ENCODE assay signal across 21 cellular contexts in genomic region chr4:39406763-39407583, GRCh38. TPM values are rescaled to one million over a fixed set of nuclear protein-coding genes. Genes with fewer than 3 reads are reported as not detected.
DNase-seq lines count a peak whose midpoint lies in the region; ATAC-seq, FAIRE-seq and TF ChIP-seq lines count a peak whose summit lies in the region.
"Had no signal": no experiment of that assay in that cellular context is flagged by ENCODE, and none has a peak within 500 bp of the region (broad histone marks: within the 10 kb centered on the region; RNA-seq: fewer than 3 reads in every experiment).

Gene KLB, plus strand, starts transcription at chr4:39406930. Its CDS starts 20 bp downstream, at chr4:39406950.

- H3K9me3 ChIP-seq in fibroblast of lung (ENCODE audit: control insufficient read depth, insufficient read depth, low read depth, low read length) = no peaks in the 10 kb centered on the region
- no peaks in the 10 kb centered on the region for H3K9me3 ChIP-seq in neural cell (ENCODE audit: low read length)
- H3K9me3 ChIP-seq: thyroid gland had no signal

- no peaks in the 10 kb centered on the region for H3F3A ChIP-seq in neural cell (ENCODE audit: insufficient read depth, low read length, poor library complexity, severe bottlenecking)

- H3K27ac ChIP-seq in fibroblast of lung (ENCODE audit: insufficient read depth, low read length) (no peak within 1 kb of the TSS), neural cell (ENCODE audit: low read length) (no peak within 1 kb of the TSS)
- H3K27ac ChIP-seq: KMS-11, thyroid gland had no signal

- H3K4me3 ChIP-seq in AG10803 (ENCODE audit: low read length) (no peak within 1 kb of the TSS), fibroblast of lung (replicated peaks in 1 of 4; ENCODE audit: control extremely low read depth in 1 of 4, insufficient read depth in 1 of 4, low read depth in 3 of 4, low read length in 4 of 4) (peak within 1 kb of the TSS in 1 of 4 experiments; percentile 29), neural cell (ENCODE audit: low read length) (no peak within 1 kb of the TSS)
- H3K4me3 ChIP-seq: thyroid gland had no signal

- H3K9ac ChIP-seq in fibroblast of lung (ENCODE audit: insufficient read depth, low read length) (no peak within 1 kb of the TSS), neural cell (ENCODE audit: low read length) (no peak within 1 kb of the TSS)
- H3K9ac ChIP-seq: KMS-11 had no signal

- no peak for ATAC-seq in HG03457 (IDR thresholded peaks at IDR 0.05; ENCODE audit: unreplicated experiment)
- ATAC-seq in HG02763 (IDR thresholded peaks at IDR 0.05; ENCODE audit: unreplicated experiment) = no peak
- ATAC-seq: activated naive CD8-positive, alpha-beta T cell treated with anti-CD3 and anti-CD28 coated beads, Interleukin-2, amount 50 U/mL, for 24 hours; left cardiac atrium had no signal

- DNase-seq in AG10803 (ENCODE audit: low read depth) (peak; percentile 2), LoVo (ENCODE audit: low spot score) (peak; percentile 59), fibroblast of lung (ENCODE audit: low read depth in 2 of 2) (peak in 1 of 2 donors; percentile 9), NCI-H226 (no peak), H54 (ENCODE audit: insufficient read length, low spot score) (no peak)
- DNase-seq: activated CD4-positive, alpha-beta T cell treated with anti-CD3 and anti-CD28 coated beads, Interleukin-2, amount 50 U/mL, for 48 hours; activated naive CD8-positive, alpha-beta T cell treated with anti-CD3 and anti-CD28 coated beads, Interleukin-2, amount 50 U/mL, for 24 hours; erythroblast; H9; hippocampal formation; left cardiac atrium; NCI-H1417; stimulated activated CD4-positive, alpha-beta T cell treated with anti-CD3 and anti-CD28 coated beads, Interleukin-2, amount 100 ng/mL, for 48 hours; stimulated activated CD8-positive, alpha-beta memory T cell treated with anti-CD3 and anti-CD28 coated beads, Interleukin-4, amount 100 ng/mL, for 48 hours; thyroid gland had no signal

- H3K27me3 ChIP-seq in fibroblast of lung (ENCODE audit: control insufficient read depth, insufficient read depth, low read length) = no peaks in the 10 kb centered on the region
- H3K27me3 ChIP-seq in neural cell (ENCODE audit: insufficient read depth, low read depth, low read length) = no peaks in the 10 kb centered on the region
- H3K27me3 ChIP-seq: thyroid gland had no signal

- peak; percentile 19 for TF ChIP-seq EP300 in neural cell (conservative IDR thresholded peaks at IDR 0.05; ENCODE audit: poor library complexity, severe bottlenecking)

- TF ChIP-seq POLR2A in H54 (IDR thresholded peaks at IDR 0.05; ENCODE audit: low read depth, low read length) = no peak

- FAIRE-seq in H54 (lab: Jason Lieb, UNC) = no peak

- no peak for TF ChIP-seq RAD21 in neural cell (conservative IDR thresholded peaks at IDR 0.05)

- H3K9me2 ChIP-seq in neural cell (ENCODE audit: insufficient read depth, low read length) = no peaks in the 10 kb centered on the region

- H2AFZ ChIP-seq in fibroblast of lung (ENCODE audit: low read length) (peak within 1 kb of the TSS; percentile 41), neural cell (ENCODE audit: low read depth, low read length) (no peak within 1 kb of the TSS)

- no peak for TF ChIP-seq CTCF in AG10803 (conservative IDR thresholded peaks at IDR 0.05; ENCODE audit: low read length)
- TF ChIP-seq CTCF in fibroblast of lung (conservative IDR thresholded peaks at IDR 0.05 in 1 of 2, IDR thresholded peaks at IDR 0.05 in 1 of 2; ENCODE audit: low read depth in 1 of 2, low read length in 2 of 2) = no peak
- TF ChIP-seq CTCF in neural cell (IDR thresholded peaks at IDR 0.05; ENCODE audit: poor library complexity, severe bottlenecking) = no peak

- H3K79me2 ChIP-seq in fibroblast of lung (ENCODE audit: control insufficient read depth, insufficient read depth, low read length) = no peaks in the 10 kb centered on the region
- no peaks in the 10 kb centered on the region for H3K79me2 ChIP-seq in neural cell (replicated peaks; ENCODE audit: insufficient read depth, low read length)

- H3K4me2 ChIP-seq in fibroblast of lung (ENCODE audit: extremely low read depth, insufficient read depth, low read length) (peak within 1 kb of the TSS; percentile 21), neural cell (ENCODE audit: low read length) (peak within 1 kb of the TSS; percentile 19)
- H3K4me2 ChIP-seq: KMS-11 had no signal

- H3K4me1 ChIP-seq in fibroblast of lung (ENCODE audit: control insufficient read depth, extremely low read depth, insufficient read depth, low read length) = no peaks in the 10 kb centered on the region
- H3K4me1 ChIP-seq: thyroid gland had no signal

- H4K20me1 ChIP-seq in fibroblast of lung (ENCODE audit: control insufficient read depth, extremely low read depth, insufficient read depth, low read length) = no peaks in the 10 kb centered on the region
- no peaks in the 10 kb centered on the region for H4K20me1 ChIP-seq in neural cell (ENCODE audit: insufficient read depth)

- H3K36me3 ChIP-seq in fibroblast of lung (ENCODE audit: control insufficient read depth, insufficient read depth, low read length) (no peaks in the 10 kb centered on the region), neural cell (ENCODE audit: insufficient read depth, low read length) (no peaks in the 10 kb centered on the region)
- H3K36me3 ChIP-seq: thyroid gland had no signal

TF ChIP-seq in neural cell, 6 proteins besides CTCF, POLR2A, EP300 and RAD21:
- no peak for TF ChIP-seq TAF1 (IDR thresholded peaks at IDR 0.05; ENCODE audit: low read depth)
- no peak for TF ChIP-seq SMC3 (conservative IDR thresholded peaks at IDR 0.05; ENCODE audit: poor library complexity)
- TF ChIP-seq EZH2 (IDR thresholded peaks at IDR 0.05; ENCODE audit: borderline replicate concordance, insufficient read depth, low read length, poor library complexity, severe bottlenecking) = no peak
- no peak for TF ChIP-seq REST (IDR thresholded peaks at IDR 0.05; ENCODE audit: borderline replicate concordance)
- peak; percentile 20 for TF ChIP-seq POLR2AphosphoS5 (IDR thresholded peaks at IDR 0.05)
- TF ChIP-seq MXI1 (conservative IDR thresholded peaks at IDR 0.05; ENCODE audit: poor library complexity, severe bottlenecking) = no peak

RNA-seq across cellular contexts. Expression of gene KLB, which starts in this region (rescaled TPM):
- total RNA-seq in fibroblast of lung = not detected in 2 replicates
- polyA plus RNA-seq in fibroblast of lung (not detected in 2 replicates), neural cell (not detected in 2 replicates)
- 0.01 TPM in 1 of 2 replicates, not detected in the other for polyA plus RNA-seq in fibroblast of lung (2012)
- polyA minus RNA-seq in fibroblast of lung (ENCODE audit: low replicate concordance) (not detected in 2 replicates), neural cell (not detected in 2 replicates)
- total RNA-seq: activated T-helper 1 cell treated with anti-CD3 and anti-CD28 coated beads, Interleukin-12 subunit alpha, Interleukin-12 subunit beta, Interleukin-2, Interleukin-4 antibody, amounts not matched to agents 30 ng/mL and 10 ng/mL and 1 ng/mL, durations not matched to agents 14 hours and 24 hours and 36 hours; myocyte had no signal

Comparison
In these comparisons a context has a peak if more than half of its experiments do, and no peak if none do; other contexts are left out.
1. DNase-seq: peak in AG10803 (single experiment) and LoVo (single experiment); none in NCI-H226 (single experiment) and H54 (single experiment).